8 cellular contexts compared by ENCODE assay signal in the genomic region with DNA sequence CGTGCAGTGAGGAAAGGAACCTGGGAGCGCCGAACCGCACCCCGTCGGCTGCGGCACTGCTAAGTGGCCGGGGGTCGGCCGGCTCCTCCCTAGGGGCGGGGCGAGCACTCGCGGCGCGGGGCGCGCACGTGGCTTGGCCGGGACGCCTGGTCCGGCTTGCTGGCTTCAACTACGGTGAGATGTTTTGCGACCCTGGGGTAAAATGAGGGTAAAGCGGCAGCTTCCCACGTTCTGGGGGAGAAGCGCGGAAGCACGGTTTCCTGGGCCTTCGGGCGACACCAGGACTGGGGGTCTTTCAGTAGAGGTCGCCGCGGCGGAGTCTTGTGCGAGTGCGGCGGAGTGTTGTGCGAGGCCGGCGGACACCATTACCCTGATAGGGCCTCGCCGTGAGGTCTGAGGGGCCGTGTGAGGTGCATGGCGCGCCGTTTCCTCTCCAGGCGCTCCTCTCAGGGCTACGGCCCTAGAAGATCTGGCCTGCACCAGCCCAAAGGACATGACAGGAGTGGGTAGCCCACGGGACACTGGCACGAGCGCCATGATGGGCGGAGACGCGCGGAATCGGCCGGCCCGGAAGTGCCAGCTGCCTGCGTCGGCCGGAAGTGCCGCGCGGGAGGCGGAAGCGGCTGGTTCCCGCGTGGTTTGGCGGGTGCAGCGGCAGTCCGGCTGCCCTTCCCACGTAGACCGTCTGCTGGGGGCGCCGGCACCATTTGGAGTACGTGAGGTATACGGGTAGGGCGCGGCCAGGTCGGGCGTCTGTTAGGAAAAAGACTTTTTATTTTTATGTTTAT. TPM values are rescaled to one million over a fixed set of nuclear protein-coding genes. Genes with fewer than 3 reads are reported as not detected.
DNase-seq lines count a peak whose midpoint lies in the region; ATAC-seq and TF ChIP-seq lines count a peak whose summit lies in the region.

A gene with protein sequence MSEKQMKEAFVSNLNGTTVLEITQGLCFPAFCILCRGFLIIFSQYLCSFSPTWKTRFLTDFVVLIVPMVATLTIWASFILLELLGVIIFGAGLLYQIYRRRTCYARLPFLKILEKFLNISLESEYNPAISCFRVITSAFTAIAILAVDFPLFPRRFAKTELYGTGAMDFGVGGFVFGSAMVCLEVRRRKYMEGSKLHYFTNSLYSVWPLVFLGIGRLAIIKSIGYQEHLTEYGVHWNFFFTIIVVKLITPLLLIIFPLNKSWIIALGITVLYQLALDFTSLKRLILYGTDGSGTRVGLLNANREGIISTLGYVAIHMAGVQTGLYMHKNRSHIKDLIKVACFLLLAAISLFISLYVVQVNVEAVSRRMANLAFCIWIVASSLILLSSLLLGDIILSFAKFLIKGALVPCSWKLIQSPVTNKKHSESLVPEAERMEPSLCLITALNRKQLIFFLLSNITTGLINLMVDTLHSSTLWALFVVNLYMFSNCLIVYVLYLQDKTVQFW (plus strand): TSS at position 107 of the 788 bp plus-strand sequence. CDS start 2,115 bp downstream, outside the sequence.

- H3K4me1 ChIP-seq in breast epithelium, result peaks cover 0 to 5% of the 10 kb centered on the region in 2 donors

- no peaks in the 10 kb centered on the region for H3K9me3 ChIP-seq in breast epithelium

- no peaks in the 10 kb centered on the region for H3K9me3 Mint-ChIP-seq in immature natural killer cell

- intact Hi-C loops in breast epithelium (cut with DNase I; ENCODE audit: low total_unique reads), result no loop called here

- H3K4me1 Mint-ChIP-seq in immature natural killer cell, result peaks cover 19 to 24% of the 10 kb centered on the region in 2 donors

- in situ Hi-C loops in ACHN (cut with HindIII; ENCODE audit: low pct_ligation_motif_present, low pct_unique_long_range_greater_than_20kb, low sequenced_read_pairs), result no loop called here

- no peaks in the 10 kb centered on the region for H3K27me3 ChIP-seq in breast epithelium

- H3K36me3 Mint-ChIP-seq in immature natural killer cell, result peaks cover 0 to 4% (median 0%) of the 10 kb centered on the region in 3 donors

- peak within 1 kb of the TSS; percentile 94 to 96 (median 96) for H3K4me3 Mint-ChIP-seq in immature natural killer cell

- peaks cover 6 to 14% (median 8%) of the 10 kb centered on the region in 3 donors for H3K27me3 Mint-ChIP-seq in immature natural killer cell (ENCODE audit: low read depth in 3 of 3)

- H3K4me3 ChIP-seq in WI38 (ENCODE audit: low read depth, low read length) (peak within 1 kb of the TSS; percentile 83), breast epithelium (peak within 1 kb of the TSS; percentile 71 to 81 (median 72))

- H3K36me3 ChIP-seq in breast epithelium, result no peaks in the 10 kb centered on the region

- H3K27ac ChIP-seq in breast epithelium, result peak within 1 kb of the TSS; percentile 91 to 97

- TF ChIP-seq POLR2A in breast epithelium (IDR thresholded peaks at IDR 0.05), result peak; percentile 56

- H3K27ac Mint-ChIP-seq in immature natural killer cell, result peak within 1 kb of the TSS; percentile 94 to 99 (median 96)

- no peak for TF ChIP-seq CTCF in WI38 (IDR thresholded peaks at IDR 0.05; ENCODE audit: low read depth, low read length)
- TF ChIP-seq CTCF in breast epithelium (IDR thresholded peaks at IDR 0.05), result no peak

- DNase-seq in ACHN (peak; percentile 92), NCI-H2227 (lab: John Stamatoyannopoulos, UW; ENCODE audit: unreplicated experiment) (peak; percentile 91), breast epithelium (ENCODE audit: low spot score in 2 of 2) (peak; percentile 78 to 79), immature natural killer cell (peak; percentile 87 to 89 (median 89)), smooth muscle cell of the brain vasculature (ENCODE audit: low read depth, low spot score) (peak; percentile 56)

- peak; percentile 53 for ATAC-seq in GM18873 (IDR thresholded peaks at IDR 0.05; ENCODE audit: low FRiP score, unreplicated experiment)
- peak; percentile 70 for ATAC-seq in HG03135 (IDR thresholded peaks at IDR 0.05; ENCODE audit: unreplicated experiment)

RNA-seq across cellular contexts. Expression of the gene that starts here (rescaled TPM):
- total RNA-seq in breast epithelium, result 1 to 10 TPM; 4.0 to 6.2 (median 5.1) TPM
- polyA plus RNA-seq in immature natural killer cell, result 10 to 100 TPM in 2 of 3 donors, 1 to 10 TPM in 1; 7.2 to 18.8 (median 11.3) TPM

Comparison
In these comparisons a context has a peak if more than half of its experiments do, and no peak if none do; other contexts are left out.
1. Peak in every context shown above with its lines: DNase-seq, ATAC-seq, H3K4me3 ChIP-seq and H3K27ac ChIP-seq.